In the genomic region with DNA sequence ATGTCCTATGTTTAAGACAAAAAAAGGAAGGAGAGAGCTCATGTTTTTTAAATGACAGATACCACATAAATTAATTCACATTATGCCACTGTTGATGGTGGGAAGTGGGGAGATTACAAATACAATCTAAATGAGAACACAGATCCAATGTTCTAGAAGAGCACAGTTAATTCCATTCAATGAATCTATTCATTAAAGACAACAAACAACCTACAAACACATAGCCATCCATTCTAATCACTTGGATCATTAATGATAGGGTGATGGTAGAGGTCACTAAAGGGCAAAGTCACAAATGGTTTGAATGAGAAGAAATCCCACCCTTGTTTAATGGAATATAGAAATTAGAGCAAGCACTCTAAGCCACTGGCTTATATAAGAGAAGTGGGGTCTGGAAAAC, we compare ENCODE assay signal across 17 cellular contexts. TPM values are rescaled to one million over a fixed set of nuclear protein-coding genes. Genes with fewer than 3 reads are reported as not detected.
DNase-seq lines count a peak whose midpoint lies in the region; ATAC-seq and TF ChIP-seq lines count a peak whose summit lies in the region.
"Had no signal": no experiment of that assay in that cellular context is flagged by ENCODE, and none has a peak within 500 bp of the region (broad histone marks: within the 10 kb centered on the region; RNA-seq: fewer than 3 reads in every experiment).

No MANE protein-coding gene starts in this region.

- POLR2A ChIA-PET in naive thymus-derived CD4-positive, alpha-beta T cell (lab: Charles Lee), result interaction anchor here (0.7 to 13.2 kb wide), 3 partner anchors 8 to 28 kb away, joined by 3 to 141 read pairs (median 5); partner anchors contain the start of gene NFE2L2

- no peak for DNase-seq in activated naive CD4-positive, alpha-beta T cell treated with anti-CD3 and anti-CD28 coated beads, Interleukin-2, amount 50 U/mL, for 72 hours (ENCODE audit: low spot score in 2 of 2)
- DNase-seq in activated naive CD4-positive, alpha-beta T cell treated with Interleukin-2 at 50 U/mL for 16 hours, result no peak
- no peak for DNase-seq in activated T-helper 2 cell treated with anti-CD3 and anti-CD28 coated beads, Interferon-gamma antibody, Interleukin-2, Interleukin-4, amounts not matched to agents 10 μg/mL and 5 μg/mL and 100 μg/mL, durations not matched to agents 14 hours and 24 hours and 36 hours (ENCODE audit: low spot score)
- no peak for DNase-seq in naive thymus-derived CD4-positive, alpha-beta T cell
- no peak for DNase-seq in suprapubic skin (ENCODE audit: low spot score in 2 of 2)
- no peak for DNase-seq in lower leg skin (ENCODE audit: low spot score in 2 of 2)
- no peak for DNase-seq in stimulated activated CD4-positive, alpha-beta T cell treated with anti-CD3 and anti-CD28 coated beads, Interleukin-1b, Interleukin-23, amount 100 ng/mL, for 48 hours
- no peak for DNase-seq in NCI-H446 (lab: John Stamatoyannopoulos, UW)
- DNase-seq: erythroblast; HCEC 1CT; NCI-H1417; NCI-H2171; stimulated activated CD4-positive, alpha-beta T cell treated with anti-CD3 and anti-CD28 coated beads, Interleukin-12 subunit alpha, Interleukin-12 subunit beta, amount 100 ng/mL, for 4 hours had no signal

- no peak for ATAC-seq in activated naive CD4-positive, alpha-beta T cell treated with anti-CD3 and anti-CD28 coated beads, Interleukin-2, amount 50 U/mL, for 72 hours
- ATAC-seq in naive thymus-derived CD4-positive, alpha-beta T cell, result no peak
- ATAC-seq: activated T-helper 17 cell treated with anti-CD3 and anti-CD28 coated beads, Interleukin-2, amount 50 U/mL, for 72 hours; SK-N-SH treated with all-trans-retinoic acid at 6 μM for 48 hours had no signal

- TF ChIP-seq POLR2A in suprapubic skin (IDR thresholded peaks at IDR 0.05), result no peak
- TF ChIP-seq POLR2A in lower leg skin (IDR thresholded peaks at IDR 0.05), result no peak

- no peaks in the 10 kb centered on the region for H3K9me3 Mint-ChIP-seq in activated naive CD4-positive, alpha-beta T cell treated with anti-CD3 and anti-CD28 coated beads, Interleukin-2, amount 50 U/mL, for 72 hours
- no peaks in the 10 kb centered on the region for H3K9me3 Mint-ChIP-seq in activated T-helper 2 cell treated with anti-CD3 and anti-CD28 coated beads, Interferon-gamma antibody, Interleukin-2, Interleukin-4, amounts not matched to agents 10 μg/mL and 5 μg/mL and 100 μg/mL, durations not matched to agents 14 hours and 24 hours and 36 hours
- peaks cover 0 to 5% (median 0%) of the 10 kb centered on the region in 11 donors for H3K9me3 Mint-ChIP-seq in naive thymus-derived CD4-positive, alpha-beta T cell
- H3K9me3 Mint-ChIP-seq: activated T-helper 17 cell treated with anti-CD3 and anti-CD28 coated beads, Interleukin-2, amount 50 U/mL, for 72 hours; dendritic cell treated with granulocyte-macrophage colony-stimulating factor and Interleukin-4, amounts not matched to agents 40 ng/mL and 50 ng/mL, for 4 days had no signal

- intact Hi-C loops in activated T-helper 2 cell treated with anti-CD3 and anti-CD28 coated beads, Interferon-gamma antibody, Interleukin-2, Interleukin-4, amounts not matched to agents 10 μg/mL and 5 μg/mL and 100 μg/mL, durations not matched to agents 14 hours and 24 hours and 36 hours (cut with micrococcal nuclease), result no loop called here
- intact Hi-C loops in naive thymus-derived CD4-positive, alpha-beta T cell (cut with micrococcal nuclease), result no loop called here
- intact Hi-C loops in lower leg skin (cut with DNase I; ENCODE audit: low total_unique reads), result no loop called here

- peak overlapping the region; percentile 46 to 58 for H3K27ac Mint-ChIP-seq in activated naive CD4-positive, alpha-beta T cell treated with anti-CD3 and anti-CD28 coated beads, Interleukin-2, amount 50 U/mL, for 72 hours
- H3K27ac Mint-ChIP-seq in activated T-helper 2 cell treated with anti-CD3 and anti-CD28 coated beads, Interferon-gamma antibody, Interleukin-2, Interleukin-4, amounts not matched to agents 10 μg/mL and 5 μg/mL and 100 μg/mL, durations not matched to agents 14 hours and 24 hours and 36 hours, result peak overlapping the region; percentile 39
- peak overlapping the region in 8 of 9 donors; percentile 9 to 90 (median 31) for H3K27ac Mint-ChIP-seq in naive thymus-derived CD4-positive, alpha-beta T cell
- H3K27ac Mint-ChIP-seq: dendritic cell treated with granulocyte-macrophage colony-stimulating factor and Interleukin-4, amounts not matched to agents 40 ng/mL and 50 ng/mL, for 4 days had no signal

- H3K27me3 Mint-ChIP-seq in activated T-helper 2 cell treated with anti-CD3 and anti-CD28 coated beads, Interferon-gamma antibody, Interleukin-2, Interleukin-4, amounts not matched to agents 10 μg/mL and 5 μg/mL and 100 μg/mL, durations not matched to agents 14 hours and 24 hours and 36 hours (ENCODE audit: low read depth), result no peaks in the 10 kb centered on the region
- H3K27me3 Mint-ChIP-seq in naive thymus-derived CD4-positive, alpha-beta T cell, result no peaks in the 10 kb centered on the region
- H3K27me3 Mint-ChIP-seq: activated T-helper 17 cell treated with anti-CD3 and anti-CD28 coated beads, Interleukin-2, amount 50 U/mL, for 72 hours; dendritic cell treated with granulocyte-macrophage colony-stimulating factor and Interleukin-4, amounts not matched to agents 40 ng/mL and 50 ng/mL, for 4 days had no signal

- H3K27me3 ChIP-seq in naive thymus-derived CD4-positive, alpha-beta T cell (ENCODE audit: control insufficient read depth in 2 of 2, insufficient read depth in 2 of 2, low read length in 2 of 2), result no peaks in the 10 kb centered on the region
- H3K27me3 ChIP-seq in suprapubic skin, result no peaks in the 10 kb centered on the region

- H3K4me3 Mint-ChIP-seq in activated T-helper 2 cell treated with anti-CD3 and anti-CD28 coated beads, Interferon-gamma antibody, Interleukin-2, Interleukin-4, amounts not matched to agents 10 μg/mL and 5 μg/mL and 100 μg/mL, durations not matched to agents 14 hours and 24 hours and 36 hours (ENCODE audit: low read depth), result no peak overlapping the region
- peak overlapping the region in 1 of 10 donors; percentile 8 for H3K4me3 Mint-ChIP-seq in naive thymus-derived CD4-positive, alpha-beta T cell
- H3K4me3 Mint-ChIP-seq: activated T-helper 17 cell treated with anti-CD3 and anti-CD28 coated beads, Interleukin-2, amount 50 U/mL, for 72 hours; dendritic cell treated with granulocyte-macrophage colony-stimulating factor and Interleukin-4, amounts not matched to agents 40 ng/mL and 50 ng/mL, for 4 days had no signal

- no peak for TF ChIP-seq EP300 in suprapubic skin (IDR thresholded peaks at IDR 0.05)

- H3K4me1 Mint-ChIP-seq in activated T-helper 2 cell treated with anti-CD3 and anti-CD28 coated beads, Interferon-gamma antibody, Interleukin-2, Interleukin-4, amounts not matched to agents 10 μg/mL and 5 μg/mL and 100 μg/mL, durations not matched to agents 14 hours and 24 hours and 36 hours (ENCODE audit: low read depth), result peaks cover 53% of the 10 kb centered on the region
- H3K4me1 Mint-ChIP-seq in naive thymus-derived CD4-positive, alpha-beta T cell, result peaks cover 35 to 63% (median 58%) of the 10 kb centered on the region in 7 donors

- H3K27ac ChIP-seq in naive thymus-derived CD4-positive, alpha-beta T cell (ENCODE audit: low read depth, low read length), result peak overlapping the region; percentile 0
- peak overlapping the region; percentile 5 for H3K27ac ChIP-seq in suprapubic skin

- H3K9me3 ChIP-seq in naive thymus-derived CD4-positive, alpha-beta T cell (ENCODE audit: control insufficient read depth in 2 of 3, low read length in 3 of 3), result no peaks in the 10 kb centered on the region
- H3K9me3 ChIP-seq in suprapubic skin, result no peaks in the 10 kb centered on the region

- peaks cover 21 to 41% of the 10 kb centered on the region in 2 donors for H3K36me3 Mint-ChIP-seq in activated naive CD4-positive, alpha-beta T cell treated with anti-CD3 and anti-CD28 coated beads, Interleukin-2, amount 50 U/mL, for 72 hours
- peaks cover 62% of the 10 kb centered on the region for H3K36me3 Mint-ChIP-seq in activated T-helper 2 cell treated with anti-CD3 and anti-CD28 coated beads, Interferon-gamma antibody, Interleukin-2, Interleukin-4, amounts not matched to agents 10 μg/mL and 5 μg/mL and 100 μg/mL, durations not matched to agents 14 hours and 24 hours and 36 hours (ENCODE audit: low read depth)
- H3K36me3 Mint-ChIP-seq in naive thymus-derived CD4-positive, alpha-beta T cell, result peaks cover 15 to 40% (median 38%) of the 10 kb centered on the region in 5 donors

- no peak for TF ChIP-seq CTCF in suprapubic skin (IDR thresholded peaks at IDR 0.05)
- TF ChIP-seq CTCF in lower leg skin (IDR thresholded peaks at IDR 0.05), result no peak

- H3K4me1 ChIP-seq in naive thymus-derived CD4-positive, alpha-beta T cell (ENCODE audit: control insufficient read depth in 2 of 2, insufficient read depth in 2 of 2, low read length in 2 of 2), result peaks cover 4 to 6% of the 10 kb centered on the region in 2 donors
- peaks cover 62% of the 10 kb centered on the region for H3K4me1 ChIP-seq in suprapubic skin

- no peak overlapping the region for H3K4me3 ChIP-seq in naive thymus-derived CD4-positive, alpha-beta T cell (ENCODE audit: low read length)
- H3K4me3 ChIP-seq in suprapubic skin (no peak overlapping the region), lower leg skin (ENCODE audit: low read depth, poor library complexity, severe bottlenecking) (no peak overlapping the region)
- H3K4me3 ChIP-seq: lung had no signal

- H3K36me3 ChIP-seq in naive thymus-derived CD4-positive, alpha-beta T cell (ENCODE audit: control insufficient read depth in 2 of 3, insufficient read depth in 3 of 3, low read length in 3 of 3), result peaks cover 7 to 49% (median 20%) of the 10 kb centered on the region in 3 experiments
- peaks cover 44% of the 10 kb centered on the region for H3K36me3 ChIP-seq in suprapubic skin

- CTCF ChIA-PET in naive thymus-derived CD4-positive, alpha-beta T cell (lab: Charles Lee), result interaction anchor here (1.1 kb wide), 2 partner anchors 27 to 69 kb away, joined by 3 read pairs; no protein-coding TSS in a partner anchor

RNA-seq across cellular contexts. Expression of gene HNRNPA3, which starts 21.7 kb away (rescaled TPM):
- total RNA-seq in activated naive CD4-positive, alpha-beta T cell treated with anti-CD3 and anti-CD28 coated beads, Interleukin-2, amount 50 U/mL, for 72 hours, result 100 to 1,000 TPM; 259 to 273 TPM
- 322 and 323 TPM in 2 replicates for total RNA-seq in activated T-helper 2 cell treated with anti-CD3 and anti-CD28 coated beads, Interferon-gamma antibody, Interleukin-2, Interleukin-4, amounts not matched to agents 10 μg/mL and 5 μg/mL and 100 μg/mL, durations not matched to agents 14 hours and 24 hours and 36 hours
- total RNA-seq in naive thymus-derived CD4-positive, alpha-beta T cell, result 100 to 1,000 TPM; 151 to 311 (median 184) TPM
- polyA plus RNA-seq in naive thymus-derived CD4-positive, alpha-beta T cell, result 10 to 100 TPM; 53.3 to 69.0 TPM
- total RNA-seq in suprapubic skin (10 to 100 TPM; 37.8 to 99.9 (median 43.8) TPM), lower leg skin (10 to 100 TPM; 32.6 to 55.9 (median 47.4) TPM)

RNA-seq across cellular contexts. Expression of gene NFE2L2, which starts 30.3 kb away (rescaled TPM):
- total RNA-seq in activated naive CD4-positive, alpha-beta T cell treated with anti-CD3 and anti-CD28 coated beads, Interleukin-2, amount 50 U/mL, for 72 hours, result 10 to 100 TPM; 44.7 to 82.2 TPM
- 55.8 and 56.2 TPM in 2 replicates for total RNA-seq in activated T-helper 2 cell treated with anti-CD3 and anti-CD28 coated beads, Interferon-gamma antibody, Interleukin-2, Interleukin-4, amounts not matched to agents 10 μg/mL and 5 μg/mL and 100 μg/mL, durations not matched to agents 14 hours and 24 hours and 36 hours
- total RNA-seq in naive thymus-derived CD4-positive, alpha-beta T cell, result 10 to 100 TPM; 58.9 to 99.6 (median 74.7) TPM
- polyA plus RNA-seq in naive thymus-derived CD4-positive, alpha-beta T cell, result 10 to 100 TPM; 67.4 to 98.5 TPM
- 100 to 1,000 TPM; 130 to 180 (median 160) TPM for total RNA-seq in suprapubic skin
- 100 to 1,000 TPM; 120 to 156 (median 128) TPM for total RNA-seq in lower leg skin
